ENCODE assay signal across 25 cellular contexts in genomic region chr10:119111968-119112515, GRCh38. TPM values are rescaled to one million over a fixed set of nuclear protein-coding genes. Genes with fewer than 3 reads are reported as not detected.
DNase-seq lines count a peak whose midpoint lies in the region; ATAC-seq and TF ChIP-seq lines count a peak whose summit lies in the region.
"Had no signal": no experiment of that assay in that cellular context is flagged by ENCODE, and none has a peak within 500 bp of the region (broad histone marks: within the 10 kb centered on the region; RNA-seq: fewer than 3 reads in every experiment).

No MANE protein-coding gene starts in this region.

- no peaks in the 10 kb centered on the region for H3K9me3 Mint-ChIP-seq in activated T-helper 2 cell treated with anti-CD3 and anti-CD28 coated beads, Interferon-gamma antibody, Interleukin-2, Interleukin-4, amounts not matched to agents 10 μg/mL and 5 μg/mL and 100 μg/mL, durations not matched to agents 14 hours and 24 hours and 36 hours
- no peaks in the 10 kb centered on the region for H3K9me3 Mint-ChIP-seq in stimulated activated naive B cell treated with anti-CD40 and anti-IgM and Interleukin-4, amounts not matched to agents 10 μg/mL and 1 μg/mL and 100 μg/mL, for 72 hours
- H3K9me3 Mint-ChIP-seq: activated naive CD4-positive, alpha-beta T cell treated with anti-CD3 and anti-CD28 coated beads, Interleukin-2, amount 50 U/mL, for 24 hours; T-helper 2 cell treated with Interferon-gamma antibody and Interleukin-4, amounts not matched to agents 5 μg/mL and 100 μg/mL, for 36 hours had no signal

- H2AFZ ChIP-seq in hepatocyte, result no peak overlapping the region

- no peaks in the 10 kb centered on the region for H3K9me2 ChIP-seq in hepatocyte (replicated peaks; ENCODE audit: insufficient read depth)

- no peak overlapping the region for H3K4me3 ChIP-seq in AG10803 (ENCODE audit: low read length)
- no peak overlapping the region for H3K4me3 ChIP-seq in hepatocyte
- no peak overlapping the region for H3K4me3 ChIP-seq in suprapubic skin
- H3K4me3 ChIP-seq: cardiac muscle cell, mucosa of descending colon, right atrium auricular region had no signal

- H3K4me1 ChIP-seq in hepatocyte (ENCODE audit: insufficient read depth), result peaks cover 18% of the 10 kb centered on the region
- H3K4me1 ChIP-seq in suprapubic skin, result no peaks in the 10 kb centered on the region
- H3K4me1 ChIP-seq: right atrium auricular region had no signal

- no peaks in the 10 kb centered on the region for H3K36me3 ChIP-seq in hepatocyte (replicated peaks; ENCODE audit: insufficient read depth, low read depth)
- peaks cover 61% of the 10 kb centered on the region for H3K36me3 ChIP-seq in suprapubic skin

- DNase-seq in AG10803 (ENCODE audit: low read depth) (peak; percentile 84), HCEC 1CT (peak; percentile 86), T-helper 17 cell (no peak), hepatocyte (ENCODE audit: low spot score) (no peak), suprapubic skin (ENCODE audit: low spot score in 2 of 2) (no peak)
- no peak for DNase-seq in activated T-cell treated with anti-CD3 and anti-CD28 coated beads, Interleukin-2, amount 50 U/mL, for 1 hour
- no peak for DNase-seq in activated T-helper 2 cell treated with anti-CD3 and anti-CD28 coated beads, Interferon-gamma antibody, Interleukin-2, Interleukin-4, amounts not matched to agents 10 μg/mL and 5 μg/mL and 100 μg/mL, durations not matched to agents 14 hours and 24 hours and 36 hours (ENCODE audit: low spot score)
- no peak for DNase-seq in stimulated activated naive B cell treated with anti-CD40 and anti-IgM and Interleukin-4, amounts not matched to agents 10 μg/mL and 1 μg/mL and 100 μg/mL, for 72 hours
- DNase-seq: activated CD4-positive, alpha-beta T cell treated with anti-CD3 and anti-CD28 coated beads for 1 hour; activated CD8-positive, alpha-beta memory T cell treated with anti-CD3 and anti-CD28 coated beads, Interleukin-2, amount 50 U/mL, for 48 hours; DMS79; effector CD4-positive, alpha-beta T cell; mucosa of descending colon; NCI-H146; NCI-H226; NK-92 treated with Interleukin-12 subunit alpha and Interleukin-12 subunit beta, amount 100 ng/mL, for 24 hours; SHP77 treated with DMSO at 0.1 percent for 48 hours; stimulated activated CD4-positive, alpha-beta T cell treated with anti-CD3 and anti-CD28 coated beads, Interleukin-1b, Interleukin-23, amount 100 ng/mL, for 48 hours; substantia nigra had no signal

- intact Hi-C loops in activated T-helper 2 cell treated with anti-CD3 and anti-CD28 coated beads, Interferon-gamma antibody, Interleukin-2, Interleukin-4, amounts not matched to agents 10 μg/mL and 5 μg/mL and 100 μg/mL, durations not matched to agents 14 hours and 24 hours and 36 hours (cut with micrococcal nuclease), result no loop called here

- no peak for ATAC-seq in T-helper 17 cell
- no peak for ATAC-seq in stimulated activated naive B cell treated with anti-CD40 and anti-IgM and Interleukin-4, amounts not matched to agents 10 μg/mL and 1 μg/mL and 100 μg/mL, for 72 hours (replicated peaks)
- ATAC-seq: left colon, mucosa of descending colon had no signal

- WGBS in hepatocyte (ENCODE audit: low lambda C conversion rate, missing lambda C conversion rate), result 85% methylated on average over 4 of the region's 4 CpGs
- 89% methylated on average over 4 of the region's 4 CpGs for WGBS in suprapubic skin

- H3K27ac Mint-ChIP-seq in T-helper 17 cell, result peak overlapping the region; percentile 14
- H3K27ac Mint-ChIP-seq in activated T-helper 2 cell treated with anti-CD3 and anti-CD28 coated beads, Interferon-gamma antibody, Interleukin-2, Interleukin-4, amounts not matched to agents 10 μg/mL and 5 μg/mL and 100 μg/mL, durations not matched to agents 14 hours and 24 hours and 36 hours, result no peak overlapping the region
- H3K27ac Mint-ChIP-seq in stimulated activated naive B cell treated with anti-CD40 and anti-IgM and Interleukin-4, amounts not matched to agents 10 μg/mL and 1 μg/mL and 100 μg/mL, for 72 hours, result no peak overlapping the region
- H3K27ac Mint-ChIP-seq: activated naive CD4-positive, alpha-beta T cell treated with anti-CD3 and anti-CD28 coated beads, Interleukin-2, amount 50 U/mL, for 24 hours had no signal

- no peaks in the 10 kb centered on the region for H4K20me1 ChIP-seq in hepatocyte (ENCODE audit: insufficient read depth, poor library complexity, severe bottlenecking)

- no peak for TF ChIP-seq EP300 in suprapubic skin (IDR thresholded peaks at IDR 0.05)

- no peak for TF ChIP-seq POLR2A in suprapubic skin (IDR thresholded peaks at IDR 0.05)

- H3K27me3 Mint-ChIP-seq in T-helper 17 cell, result no peaks in the 10 kb centered on the region
- no peaks in the 10 kb centered on the region for H3K27me3 Mint-ChIP-seq in activated T-helper 2 cell treated with anti-CD3 and anti-CD28 coated beads, Interferon-gamma antibody, Interleukin-2, Interleukin-4, amounts not matched to agents 10 μg/mL and 5 μg/mL and 100 μg/mL, durations not matched to agents 14 hours and 24 hours and 36 hours (ENCODE audit: low read depth)
- H3K27me3 Mint-ChIP-seq in stimulated activated naive B cell treated with anti-CD40 and anti-IgM and Interleukin-4, amounts not matched to agents 10 μg/mL and 1 μg/mL and 100 μg/mL, for 72 hours, result no peaks in the 10 kb centered on the region
- H3K27me3 Mint-ChIP-seq: activated naive CD4-positive, alpha-beta T cell treated with anti-CD3 and anti-CD28 coated beads, Interleukin-2, amount 50 U/mL, for 24 hours had no signal

- H3K27ac ChIP-seq in hepatocyte, result peak overlapping the region; percentile 86
- H3K27ac ChIP-seq in suprapubic skin, result no peak overlapping the region
- H3K27ac ChIP-seq: C4-2B, cardiac muscle cell, right atrium auricular region had no signal

- peaks cover 11% of the 10 kb centered on the region for H3K4me1 Mint-ChIP-seq in T-helper 17 cell
- H3K4me1 Mint-ChIP-seq in activated T-helper 2 cell treated with anti-CD3 and anti-CD28 coated beads, Interferon-gamma antibody, Interleukin-2, Interleukin-4, amounts not matched to agents 10 μg/mL and 5 μg/mL and 100 μg/mL, durations not matched to agents 14 hours and 24 hours and 36 hours (ENCODE audit: low read depth), result peaks cover 11% of the 10 kb centered on the region
- no peaks in the 10 kb centered on the region for H3K4me1 Mint-ChIP-seq in stimulated activated naive B cell treated with anti-CD40 and anti-IgM and Interleukin-4, amounts not matched to agents 10 μg/mL and 1 μg/mL and 100 μg/mL, for 72 hours

- TF ChIP-seq CTCF in AG10803 (conservative IDR thresholded peaks at IDR 0.05; ENCODE audit: low read length) (no peak), hepatocyte (IDR thresholded peaks at IDR 0.05; ENCODE audit: poor library complexity) (no peak), suprapubic skin (IDR thresholded peaks at IDR 0.05) (no peak)

- H3K79me2 ChIP-seq in hepatocyte, result peaks cover 7% of the 10 kb centered on the region

- H3K4me3 Mint-ChIP-seq in T-helper 17 cell, result no peak overlapping the region
- no peak overlapping the region for H3K4me3 Mint-ChIP-seq in activated T-helper 2 cell treated with anti-CD3 and anti-CD28 coated beads, Interferon-gamma antibody, Interleukin-2, Interleukin-4, amounts not matched to agents 10 μg/mL and 5 μg/mL and 100 μg/mL, durations not matched to agents 14 hours and 24 hours and 36 hours (ENCODE audit: low read depth)
- no peak overlapping the region for H3K4me3 Mint-ChIP-seq in stimulated activated naive B cell treated with anti-CD40 and anti-IgM and Interleukin-4, amounts not matched to agents 10 μg/mL and 1 μg/mL and 100 μg/mL, for 72 hours
- H3K4me3 Mint-ChIP-seq: activated naive CD4-positive, alpha-beta T cell treated with anti-CD3 and anti-CD28 coated beads, Interleukin-2, amount 50 U/mL, for 24 hours; T-helper 2 cell treated with Interferon-gamma antibody and Interleukin-4, amounts not matched to agents 5 μg/mL and 100 μg/mL, for 36 hours had no signal

- no peaks in the 10 kb centered on the region for H3K9me3 ChIP-seq in T-helper 17 cell (ENCODE audit: control insufficient read depth, low read length, poor library complexity, severe bottlenecking)
- no peaks in the 10 kb centered on the region for H3K9me3 ChIP-seq in hepatocyte (ENCODE audit: low read depth)
- H3K9me3 ChIP-seq in suprapubic skin, result no peaks in the 10 kb centered on the region
- H3K9me3 ChIP-seq: mucosa of descending colon, right atrium auricular region had no signal

- H3K27me3 ChIP-seq in hepatocyte (no peaks in the 10 kb centered on the region), suprapubic skin (no peaks in the 10 kb centered on the region)
- H3K27me3 ChIP-seq: cardiac muscle cell, right atrium auricular region had no signal

- H3K36me3 Mint-ChIP-seq in T-helper 17 cell (ENCODE audit: low read depth), result peaks cover 6% of the 10 kb centered on the region
- H3K36me3 Mint-ChIP-seq in activated T-helper 2 cell treated with anti-CD3 and anti-CD28 coated beads, Interferon-gamma antibody, Interleukin-2, Interleukin-4, amounts not matched to agents 10 μg/mL and 5 μg/mL and 100 μg/mL, durations not matched to agents 14 hours and 24 hours and 36 hours (ENCODE audit: low read depth), result peaks cover 53% of the 10 kb centered on the region
- peaks cover 28 to 32% of the 10 kb centered on the region in 2 donors for H3K36me3 Mint-ChIP-seq in stimulated activated naive B cell treated with anti-CD40 and anti-IgM and Interleukin-4, amounts not matched to agents 10 μg/mL and 1 μg/mL and 100 μg/mL, for 72 hours

- no peak overlapping the region for H3K4me2 ChIP-seq in hepatocyte

RNA-seq across cellular contexts. Expression of gene DENND10, which starts 8.1 kb away (rescaled TPM):
- total RNA-seq in T-helper 17 cell, result 10 to 100 TPM; 37.4 to 52.1 TPM
- 94.7 and 106 TPM in 2 replicates for total RNA-seq in hepatocyte
- 64.4 and 75.3 TPM in 2 replicates for polyA plus RNA-seq in hepatocyte
- 10 to 100 TPM; 27.5 to 45.8 (median 33.1) TPM for total RNA-seq in suprapubic skin
- 26.0 and 26.2 TPM in 2 replicates for total RNA-seq in activated T-helper 2 cell treated with anti-CD3 and anti-CD28 coated beads, Interferon-gamma antibody, Interleukin-2, Interleukin-4, amounts not matched to agents 10 μg/mL and 5 μg/mL and 100 μg/mL, durations not matched to agents 14 hours and 24 hours and 36 hours

RNA-seq across cellular contexts. Expression of gene EIF3A, which starts 31.4 kb away (rescaled TPM):
- total RNA-seq in T-helper 17 cell (100 to 1,000 TPM; 149 to 169 TPM), hepatocyte (93.7 and 97.2 TPM in 2 replicates), suprapubic skin (100 to 1,000 TPM; 116 to 148 (median 123) TPM)
- polyA plus RNA-seq in hepatocyte, result 53.2 and 56.6 TPM in 2 replicates
- 161 and 164 TPM in 2 replicates for total RNA-seq in activated T-helper 2 cell treated with anti-CD3 and anti-CD28 coated beads, Interferon-gamma antibody, Interleukin-2, Interleukin-4, amounts not matched to agents 10 μg/mL and 5 μg/mL and 100 μg/mL, durations not matched to agents 14 hours and 24 hours and 36 hours

RNA-seq across cellular contexts. Expression of gene SFXN4, which starts 53.5 kb away (rescaled TPM):
- 1 to 10 TPM; 8.3 to 9.5 TPM for total RNA-seq in T-helper 17 cell
- 22.8 and 27.2 TPM in 2 replicates for total RNA-seq in hepatocyte
- 40.3 and 41.5 TPM in 2 replicates for polyA plus RNA-seq in hepatocyte
- total RNA-seq in suprapubic skin, result 10 to 100 TPM; 12.2 to 37.4 (median 15.0) TPM
- total RNA-seq in activated T-helper 2 cell treated with anti-CD3 and anti-CD28 coated beads, Interferon-gamma antibody, Interleukin-2, Interleukin-4, amounts not matched to agents 10 μg/mL and 5 μg/mL and 100 μg/mL, durations not matched to agents 14 hours and 24 hours and 36 hours, result 43.5 and 44.8 TPM in 2 replicates

Comparison
In these comparisons a context has a peak if more than half of its experiments do, and no peak if none do; other contexts are left out.
1. DNase-seq: peak in AG10803 (single experiment) and HCEC 1CT (single experiment); none in T-helper 17 cell (0 of 3), hepatocyte (single experiment), activated T-cell treated with anti-CD3 and anti-CD28 coated beads, Interleukin-2, amount 50 U/mL, for 1 hour (single experiment), suprapubic skin (0 of 2), activated T-helper 2 cell treated with anti-CD3 and anti-CD28 coated beads, Interferon-gamma antibody, Interleukin-2, Interleukin-4, amounts not matched to agents 10 μg/mL and 5 μg/mL and 100 μg/mL, durations not matched to agents 14 hours and 24 hours and 36 hours (single experiment) and stimulated activated naive B cell treated with anti-CD40 and anti-IgM and Interleukin-4, amounts not matched to agents 10 μg/mL and 1 μg/mL and 100 μg/mL, for 72 hours (single experiment).